Comparison of ENCODE assay signal across 1 cellular context in genomic region chr14:72788972-72789728, GRCh38.
TF ChIP-seq lines count a peak whose summit lies in the region.

No MANE protein-coding gene starts in this region.

TF ChIP-seq in GM23338, 12 proteins besides CTCF, POLR2A, EP300 and RAD21 (continued from another document):
- TF ChIP-seq REST (IDR thresholded peaks at IDR 0.05; ENCODE audit: unreplicated experiment) (no peak), CREB1 (CRISPR knock-in tag; IDR thresholded peaks at IDR 0.05; ENCODE audit: low read depth) (no peak), EZH2 (IDR thresholded peaks at IDR 0.05; ENCODE audit: low read depth, unreplicated experiment) (no peak), EZH2phosphoT487 (IDR thresholded peaks at IDR 0.05; ENCODE audit: unreplicated experiment) (no peak), NANOG (IDR thresholded peaks at IDR 0.05; ENCODE audit: borderline replicate concordance) (no peak)
TF ChIP-seq in GM23338: peak in this region for 0.
